In genomic region chr2:96536445-96537065, GRCh38 we compare ENCODE assay signal across 8 cellular contexts. TPM values are rescaled to one million over a fixed set of nuclear protein-coding genes. Genes with fewer than 3 reads are reported as not detected.
DNase-seq lines count a peak whose midpoint lies in the region; ATAC-seq and TF ChIP-seq lines count a peak whose summit lies in the region.

Gene ARID5A (plus strand): TSS chr2:96536752. CDS start chr2:96536827, 75 bp downstream.

- TF ChIP-seq POLR2A in GM18505 (IDR thresholded peaks at IDR 0.05; ENCODE audit: borderline replicate concordance, extremely low read depth, insufficient read depth, insufficient read length) = peak; percentile 94

- H2AFZ ChIP-seq in hepatocyte = peak within 1 kb of the TSS; percentile 8

- no peaks in the 10 kb centered on the region for H3K9me3 ChIP-seq in ascending aorta
- no peaks in the 10 kb centered on the region for H3K9me3 ChIP-seq in hepatocyte (ENCODE audit: low read depth)

- no peaks in the 10 kb centered on the region for H3K9me2 ChIP-seq in hepatocyte (replicated peaks; ENCODE audit: insufficient read depth)

- peak within 1 kb of the TSS; percentile 98 for H3K4me2 ChIP-seq in hepatocyte

- TF ChIP-seq CTCF in ascending aorta (IDR thresholded peaks at IDR 0.05) (peak; percentile 40 to 47 (median 46)), hepatocyte (IDR thresholded peaks at IDR 0.05; ENCODE audit: poor library complexity) (no peak), retinal pigment epithelial cell (conservative IDR thresholded peaks at IDR 0.05; ENCODE audit: low read depth, low read length) (peak; percentile 33)

- intact Hi-C loops in ascending aorta (cut with DNase I) = loop anchor here (5.0 kb wide), 1 partner anchor 371 kb away; no protein-coding TSS in a partner anchor

- H3K27ac ChIP-seq in ascending aorta (peak within 1 kb of the TSS; percentile 96 to 99), hepatocyte (peak within 1 kb of the TSS; percentile 61)

- ATAC-seq in GM18505 (IDR thresholded peaks at IDR 0.05; ENCODE audit: unreplicated experiment) (peak; percentile 54), HG02943 (IDR thresholded peaks at IDR 0.05; ENCODE audit: low read depth, unreplicated experiment) (peak; percentile 43)

- peaks cover 0 to 9% of the 10 kb centered on the region in 2 donors for H3K36me3 ChIP-seq in ascending aorta
- H3K36me3 ChIP-seq in hepatocyte (replicated peaks; ENCODE audit: insufficient read depth, low read depth) = no peaks in the 10 kb centered on the region

- H3K4me3 ChIP-seq in ascending aorta = peak within 1 kb of the TSS; percentile 83 to 99
- peak within 1 kb of the TSS; percentile 61 for H3K4me3 ChIP-seq in hepatocyte
- H3K4me3 ChIP-seq in retinal pigment epithelial cell (ENCODE audit: low read length) = peak within 1 kb of the TSS; percentile 69

- peaks cover 28 to 66% of the 10 kb centered on the region in 2 donors for H3K4me1 ChIP-seq in ascending aorta
- peaks cover 27% of the 10 kb centered on the region for H3K4me1 ChIP-seq in hepatocyte (ENCODE audit: insufficient read depth)

- peak; percentile 24 for DNase-seq in NCI-H187 treated with DMSO at 0.1 percent for 48 hours (lab: John Stamatoyannopoulos, UW)
- DNase-seq in T-helper 22 cell (ENCODE audit: low read depth) = peak; percentile 88
- peak; percentile 87 to 98 for DNase-seq in ascending aorta (ENCODE audit: low spot score in 2 of 2)
- peak; percentile 96 for DNase-seq in hepatocyte (ENCODE audit: low spot score)
- DNase-seq in retinal pigment epithelial cell (ENCODE audit: low read depth) = peak; percentile 58
- no peak for DNase-seq in cerebellar nuclear complex (lab: John Stamatoyannopoulos, UW)

- peaks cover 18% of the 10 kb centered on the region for H4K20me1 ChIP-seq in hepatocyte (ENCODE audit: insufficient read depth, poor library complexity, severe bottlenecking)

- H3K27me3 ChIP-seq in ascending aorta = no peaks in the 10 kb centered on the region
- peaks cover 22% of the 10 kb centered on the region for H3K27me3 ChIP-seq in hepatocyte

- peaks cover 13% of the 10 kb centered on the region for H3K79me2 ChIP-seq in hepatocyte

- 2% methylated on average over 48 of the region's 69 CpGs for WGBS in hepatocyte (ENCODE audit: low lambda C conversion rate, missing lambda C conversion rate)

RNA-seq across cellular contexts. Expression of gene ARID5A, which starts in this region (rescaled TPM):
- total RNA-seq in ascending aorta = 267 TPM
- total RNA-seq in hepatocyte = 4.9 and 6.9 TPM in 2 replicates
- 11.9 and 13.3 TPM in 2 replicates for polyA plus RNA-seq in hepatocyte

Comparison
In these comparisons a context has a peak if more than half of its experiments do, and no peak if none do; other contexts are left out.
1. RNA of gene ARID5A (total RNA-seq): 267 TPM in ascending aorta (single experiment); 4.9 to 6.9 TPM in hepatocyte; every median in the first group is over 10 times any median in the second.
2. DNase-seq: peak in NCI-H187 treated with DMSO at 0.1 percent for 48 hours (single experiment), T-helper 22 cell (single experiment), ascending aorta (2 of 2), hepatocyte (single experiment) and retinal pigment epithelial cell (single experiment); none in cerebellar nuclear complex (0 of 2).
3. Peak in every context shown above with its lines, with median percentiles within 50 percentile points of each other: H3K4me3 ChIP-seq.